Comparison of ENCODE assay signal across 8 cellular contexts in the genomic region with DNA sequence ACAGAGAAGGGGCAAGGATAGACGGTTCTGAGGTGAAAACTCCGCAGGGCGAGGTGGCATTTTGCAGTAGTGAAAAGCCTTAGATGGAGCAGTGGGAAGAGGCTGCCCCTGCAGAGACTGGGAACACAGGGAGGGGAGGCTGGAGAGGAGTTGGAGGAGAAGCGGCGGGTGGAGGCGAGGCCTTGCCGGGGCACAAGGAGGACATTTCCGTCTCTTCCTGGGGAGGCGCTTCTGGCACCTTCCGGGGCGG. TPM values are rescaled to one million over a fixed set of nuclear protein-coding genes. Genes with fewer than 3 reads are reported as not detected.
DNase-seq lines count a peak whose midpoint lies in the region; ATAC-seq, FAIRE-seq and TF ChIP-seq lines count a peak whose summit lies in the region.

No MANE protein-coding gene starts in this region.

- peak overlapping the region; percentile 90 for H3K4me2 ChIP-seq in BLaER1
- H3K4me2 ChIP-seq in K562 (ENCODE audit: insufficient read depth, low read length), result peak overlapping the region; percentile 71

- H3K9me3 ChIP-seq in BLaER1 (no peaks in the 10 kb centered on the region), K562 (replicated peaks; ENCODE audit: control insufficient read depth, insufficient read depth, low read depth, low read length) (no peaks in the 10 kb centered on the region)

- peak overlapping the region; percentile 98 for H2AFZ ChIP-seq in K562 (ENCODE audit: low read depth, low read length)

- H3K36me3 ChIP-seq in BLaER1 (no peaks in the 10 kb centered on the region), K562 (ENCODE audit: control insufficient read depth, insufficient read depth, low read length) (no peaks in the 10 kb centered on the region)

- H3K27ac ChIP-seq in BLaER1 (peak overlapping the region; percentile 79), K562 (ENCODE audit: extremely low read depth, low read depth, low read length) (peak overlapping the region; percentile 90)

- no peaks in the 10 kb centered on the region for H3K79me2 ChIP-seq in K562 (ENCODE audit: control insufficient read depth, insufficient read depth, low read length)

- no peaks in the 10 kb centered on the region for H3K9me1 ChIP-seq in K562 (ENCODE audit: control insufficient read depth, insufficient read depth, low read length)

- H3K4me3 ChIP-seq in BLaER1, result peak overlapping the region; percentile 73
- H3K4me3 ChIP-seq in K562, result peak overlapping the region; percentile 60; the same call in 1 of the 2 replicates

- no peaks in the 10 kb centered on the region for H4K20me1 ChIP-seq in BLaER1
- no peaks in the 10 kb centered on the region for H4K20me1 ChIP-seq in K562 (replicated peaks; ENCODE audit: control insufficient read depth, insufficient read depth, low read length)

- H3K27me3 ChIP-seq in BLaER1, result peaks cover 8% of the 10 kb centered on the region; the same call in 1 of the 2 replicates
- no peaks in the 10 kb centered on the region for H3K27me3 ChIP-seq in K562 (ENCODE audit: control insufficient read depth in 2 of 2, insufficient read depth in 2 of 2, low read length in 2 of 2)

- intact Hi-C loops in K562 (cut with micrococcal nuclease), result loop anchor here (1.0 to 2.0 kb wide), 2 partner anchors 42 to 188 kb away; no protein-coding TSS in a partner anchor

- TF ChIP-seq EP300 in K562 (IDR thresholded peaks at IDR 0.05; ENCODE audit: low read length), result no peak

- peak overlapping the region; percentile 77; the same call in 1 of the 2 replicates for H3K9ac ChIP-seq in BLaER1
- H3K9ac ChIP-seq in K562 (ENCODE audit: insufficient read depth in 1 of 2, low read depth in 2 of 2, low read length in 2 of 2), result peak overlapping the region; percentile 85 to 90

- FAIRE-seq in K562 (lab: Jason Lieb, UNC), result peak; percentile 73

- DNase-seq in K562 (ENCODE audit: extremely low read depth in 1 of 4, low spot score in 3 of 4) (no peak), naive B cell (no peak), SHP77 (lab: John Stamatoyannopoulos, UW) (no peak), GF-D8 (lab: John Stamatoyannopoulos, UW) (no peak)
- DNase-seq in stimulated activated CD4-positive, alpha-beta T cell treated with anti-CD3 and anti-CD28 coated beads, Interleukin-2, amount 100 ng/mL, for 24 hours, result no peak

- 0 out of 2 replicates have a peak, but pooled peaks have one; percentile 46 for TF ChIP-seq POLR2A in K562 (conservative IDR thresholded peaks at IDR 0.05)

- in situ Hi-C loops in K562 (cut with MboI), result no loop called here

- 53% methylated on average over 4 of the region's 11 CpGs for WGBS in K562 (ENCODE audit: insufficient coverage, low coverage, missing lambda C conversion rate)

- peaks cover 0 to 17% (median 4%) of the 10 kb centered on the region in 3 donors for H3K27me3 Mint-ChIP-seq in naive B cell

- peak overlapping the region; percentile 84 to 95 (median 86) for H3K4me3 Mint-ChIP-seq in naive B cell

- peaks cover 15 to 20% (median 17%) of the 10 kb centered on the region in 3 donors for H3K4me1 Mint-ChIP-seq in naive B cell

- TF ChIP-seq RAD21 in K562 (CRISPR knock-in tag; conservative IDR thresholded peaks at IDR 0.05 in 1 of 2, IDR thresholded peaks at IDR 0.05 in 1 of 2), result no peak

- H3K4me1 ChIP-seq in BLaER1 (peaks cover 16% of the 10 kb centered on the region), K562 (replicated peaks in 1 of 2; ENCODE audit: control insufficient read depth in 2 of 2, insufficient read depth in 2 of 2, low read length in 2 of 2) (peaks cover 0 to 32% of the 10 kb centered on the region in 2 experiments; a peak in 4 of 5 replicates)

- peak in 1 of 3 experiments; percentile 76; a peak in 2 of 6 replicates for TF ChIP-seq CTCF in K562 (IDR thresholded peaks at IDR 0.05 in 2 of 3, conservative IDR thresholded peaks at IDR 0.05 in 1 of 3; ENCODE audit: insufficient read depth in 2 of 3, low read depth in 1 of 3, low read length in 3 of 3)

- peaks cover 0 to 8% of the 10 kb centered on the region in 2 donors for H3K36me3 Mint-ChIP-seq in naive B cell

- ATAC-seq in HG03025 (IDR thresholded peaks at IDR 0.05; ENCODE audit: low FRiP score, unreplicated experiment) (peak; percentile 11), K562 (peak; percentile 4; the same call in 2 of the 3 replicates), naive B cell (ENCODE audit: low read depth in 2 of 2) (peak in 1 of 2 donors; percentile 0), HG02885 (IDR thresholded peaks at IDR 0.05; ENCODE audit: poor library complexity, unreplicated experiment) (no peak)

- POLR2A ChIA-PET in K562 (lab: Yijun Ruan, JAX), result interaction anchor here (1.0 to 1.9 kb wide), 2 partner anchors 22 to 211 kb away, joined by 3 to 5 read pairs; no protein-coding TSS in a partner anchor

- H3K27ac Mint-ChIP-seq in naive B cell, result peak overlapping the region in 5 of 6 donors; percentile 90 to 97 (median 95)

- no TSS peak for BruUV-seq in K562 (replicated peaks; lab: Mats Ljungman, UMichigan)

- H3K9me3 Mint-ChIP-seq in naive B cell, result peaks cover 0 to 4% (median 0%) of the 10 kb centered on the region in 7 donors

- CTCF ChIA-PET in K562 (lab: Yijun Ruan, JAX; ENCODE audit: low intra/inter-chr PET ratio), result interaction anchor here (0.7 to 2.9 kb wide), 3 partner anchors 155 to 189 kb away, joined by 3 to 20 read pairs (median 4); no protein-coding TSS in a partner anchor

TF ChIP-seq in K562, 482 proteins besides CTCF, POLR2A, EP300 and RAD21 (continues in another document):
- TF ChIP-seq DNMT1 (IDR thresholded peaks at IDR 0.05), result no peak
- no peak for TF ChIP-seq FOXP1 (CRISPR knock-in tag; IDR thresholded peaks at IDR 0.05)
- TF ChIP-seq FOSL1 (tag; conservative IDR thresholded peaks at IDR 0.05), result no peak

RNA-seq across cellular contexts. Expression of gene LDB3, which starts 42.6 kb away (rescaled TPM):
- total RNA-seq in K562 (2011; cell fraction: chromatin; rRNA removed; ENCODE audit: low replicate concordance), result not detected in 2 replicates
- total RNA-seq in K562 (2011; cell fraction: nucleolus; rRNA removed), result not detected in 2 replicates
- total RNA-seq in K562 (2011; cell fraction: nucleoplasm; rRNA removed), result not detected in 2 replicates
- total RNA-seq in K562 (2014; rRNA removed), result not detected in 2 replicates
- not detected in 2 replicates for total RNA-seq in K562 (2014; rRNA removed; fragmentation: Illumina TruSeq; extraction: Trizol)
- not detected in 2 replicates for total RNA-seq in K562 (2015; rRNA removed; fragmentation: Illumina TruSeq; extraction: Trizol)
- total RNA-seq in K562 (2021), result not detected in 2 replicates
- not detected in 2 replicates for polyA plus RNA-seq in K562 (2011; rRNA removed)
- 0.03 TPM in 1 of 2 replicates, not detected in the other for polyA plus RNA-seq in K562 (2011; cell fraction: cytosol; rRNA removed)
- not detected in 2 replicates for polyA plus RNA-seq in K562 (2011; cell fraction: nucleus; rRNA removed)
- 0.06 and 0.12 TPM in 2 replicates for polyA plus RNA-seq in K562 (2012)
- polyA plus RNA-seq in K562 (2014; fragmentation: Illumina TruSeq; extraction: Trizol), result not detected in 2 replicates
- polyA plus RNA-seq in K562 (2014; fragmentation: Nextera tagmentation; extraction: Ambion mirVana), result not detected
- polyA plus RNA-seq in K562 (2014; rRNA removed), result 0.03 TPM in 1 of 2 replicates, not detected in the other
- not detected in 2 replicates for polyA minus RNA-seq in K562 (2011; rRNA and poly(A)+ RNA removed)
- not detected in 2 replicates for polyA minus RNA-seq in K562 (2011; cell fraction: cytosol; rRNA and poly(A)+ RNA removed)
- polyA minus RNA-seq in K562 (2011; cell fraction: nucleus; rRNA and poly(A)+ RNA removed), result not detected in 2 replicates
- polyA plus RNA-seq in naive B cell (ENCODE audit: low read depth in 6 of 6), result under 1 TPM in 1 of 6 donors, not detected in 5; 0.24 TPM

RNA-seq across cellular contexts. Expression of gene BMPR1A, which starts 45.5 kb away (rescaled TPM):
- 13.1 and 30.9 TPM in 2 replicates for total RNA-seq in K562 (2011; cell fraction: chromatin; rRNA removed; ENCODE audit: low replicate concordance)
- 5.5 and 9.3 TPM in 2 replicates for total RNA-seq in K562 (2011; cell fraction: nucleolus; rRNA removed)
- 16.1 and 21.3 TPM in 2 replicates for total RNA-seq in K562 (2011; cell fraction: nucleoplasm; rRNA removed)
- total RNA-seq in K562 (2014; rRNA removed) (6.8 and 7.0 TPM in 2 replicates), K562 (2014; rRNA removed; fragmentation: Illumina TruSeq; extraction: Trizol) (15.3 and 20.0 TPM in 2 replicates), K562 (2015; rRNA removed; fragmentation: Illumina TruSeq; extraction: Trizol) (16.7 and 17.5 TPM in 2 replicates), K562 (2021) (14.2 and 15.6 TPM in 2 replicates)
- polyA plus RNA-seq in K562 (2011; rRNA removed) (8.6 and 9.7 TPM in 2 replicates), K562 (2014; fragmentation: Illumina TruSeq; extraction: Trizol) (8.9 and 9.1 TPM in 2 replicates), K562 (2014; fragmentation: Nextera tagmentation; extraction: Ambion mirVana) (1 to 10 TPM; 1.6 to 1.9 TPM), K562 (2014; rRNA removed) (5.8 and 7.4 TPM in 2 replicates), naive B cell (ENCODE audit: low read depth in 6 of 6) (1 to 10 TPM in 4 of 6 donors, under 1 TPM in 1, not detected in 1; 0.73 to 3.4 (median 1.2) TPM)
- polyA plus RNA-seq in K562 (2011; cell fraction: cytosol; rRNA removed), result 2.1 and 4.3 TPM in 2 replicates
- 3.5 and 5.3 TPM in 2 replicates for polyA plus RNA-seq in K562 (2011; cell fraction: nucleus; rRNA removed)
- polyA plus RNA-seq in K562 (2012), result 7.6 and 7.8 TPM in 2 replicates
- 34.1 and 45.2 TPM in 2 replicates for polyA minus RNA-seq in K562 (2011; rRNA and poly(A)+ RNA removed)
- 7.3 and 9.7 TPM in 2 replicates for polyA minus RNA-seq in K562 (2011; cell fraction: cytosol; rRNA and poly(A)+ RNA removed)
- 3.6 and 10.4 TPM in 2 replicates for polyA minus RNA-seq in K562 (2011; cell fraction: nucleus; rRNA and poly(A)+ RNA removed)

RNA-seq across cellular contexts. Expression of gene OPN4, which starts 56.6 kb away (rescaled TPM):
- total RNA-seq in K562 (2011; cell fraction: chromatin; rRNA removed; ENCODE audit: low replicate concordance), result not detected in 2 replicates
- not detected in 2 replicates for total RNA-seq in K562 (2011; cell fraction: nucleolus; rRNA removed)
- not detected in 2 replicates for total RNA-seq in K562 (2011; cell fraction: nucleoplasm; rRNA removed)
- total RNA-seq in K562 (2014; rRNA removed), result not detected in 2 replicates
- not detected in 2 replicates for total RNA-seq in K562 (2014; rRNA removed; fragmentation: Illumina TruSeq; extraction: Trizol)
- not detected in 2 replicates for total RNA-seq in K562 (2015; rRNA removed; fragmentation: Illumina TruSeq; extraction: Trizol)
- not detected in 2 replicates for total RNA-seq in K562 (2021)
- polyA plus RNA-seq in K562 (2011; rRNA removed), result not detected in 2 replicates
- polyA plus RNA-seq in K562 (2011; cell fraction: cytosol; rRNA removed), result not detected in 2 replicates
- not detected in 2 replicates for polyA plus RNA-seq in K562 (2011; cell fraction: nucleus; rRNA removed)
- polyA plus RNA-seq in K562 (2012), result not detected in 2 replicates
- not detected in 2 replicates for polyA plus RNA-seq in K562 (2014; fragmentation: Illumina TruSeq; extraction: Trizol)
- polyA plus RNA-seq in K562 (2014; fragmentation: Nextera tagmentation; extraction: Ambion mirVana), result not detected
- not detected in 2 replicates for polyA plus RNA-seq in K562 (2014; rRNA removed)
- polyA minus RNA-seq in K562 (2011; rRNA and poly(A)+ RNA removed), result not detected in 2 replicates
- polyA minus RNA-seq in K562 (2011; cell fraction: cytosol; rRNA and poly(A)+ RNA removed), result not detected in 2 replicates
- polyA minus RNA-seq in K562 (2011; cell fraction: nucleus; rRNA and poly(A)+ RNA removed), result not detected in 2 replicates
- not detected for polyA plus RNA-seq in naive B cell (ENCODE audit: low read depth in 6 of 6)
